In genomic region chr16:32647562-32647961, GRCh38 we compare ENCODE assay signal across 15 cellular contexts. TPM values are rescaled to one million over a fixed set of nuclear protein-coding genes. Genes with fewer than 3 reads are reported as not detected.
"Had no signal": no experiment of that assay in that cellular context is flagged by ENCODE, and none has a peak within 500 bp of the region (broad histone marks: within the 10 kb centered on the region; RNA-seq: fewer than 3 reads in every experiment).

No MANE protein-coding gene starts in this region.

RNA-seq across cellular contexts. Expression of gene TP53TG3, which starts 28.4 kb away (rescaled TPM):
- total RNA-seq: activated CD4-positive, alpha-beta memory T cell treated with anti-CD3 and anti-CD28 coated beads, Interleukin-2, amount 10 ng/mL, durations not matched to agents 7 days and 5 days; activated naive CD4-positive, alpha-beta T cell treated with anti-CD3 and anti-CD28 coated beads, Interleukin-2, amount 50 U/mL, for 72 hours; activated T-cell treated with anti-CD3 and anti-CD28 coated beads, Interleukin-2, amount 50 U/mL, for 4 hours; astrocyte; bronchial epithelial cell; cardiac septum; chondrocyte; dermis blood vessel endothelial cell; endothelial cell of umbilical vein; fibroblast of villous mesenchyme; gastroesophageal sphincter; glomerular endothelial cell; T-cell; T-helper 2 cell treated with Interferon-gamma antibody and Interleukin-4, amounts not matched to agents 100 ng/mL and 5 ng/mL, for 36 hours; WTC11 had no signal
